In genomic region chr10:63465293-63466167, GRCh38 we compare ENCODE assay signal across 1 cellular context.
TF ChIP-seq lines count a peak whose summit lies in the region.

TSS of gene JMJD1C (minus strand) at chr10:63465977. CDS start at chr10:63465662, 315 bp downstream.

TF ChIP-seq in HepG2, 621 proteins besides CTCF, POLR2A, EP300 and RAD21 (continued from another document and continues in another):
- TF ChIP-seq REST (IDR thresholded peaks at IDR 0.05; ENCODE audit: borderline replicate concordance in 1 of 2, low read depth in 1 of 2, low read length in 2 of 2) = no peak
- peak; percentile 81; the same call in 1 of the 2 replicates for TF ChIP-seq ZBED4 (CRISPR knock-in tag; IDR thresholded peaks at IDR 0.05; ENCODE audit: borderline replicate concordance)
- TF ChIP-seq ZNF788 (CRISPR knock-in tag; IDR thresholded peaks at IDR 0.05; ENCODE audit: borderline replicate concordance) = peak; percentile 38; the same call in 1 of the 2 replicates
- TF ChIP-seq FOXK2 (IDR thresholded peaks at IDR 0.05) = no peak
- no peak for TF ChIP-seq RFXAP (CRISPR knock-in tag; IDR thresholded peaks at IDR 0.05; ENCODE audit: borderline replicate concordance)
- peak; percentile 81 for TF ChIP-seq SAP130 (CRISPR knock-in tag; IDR thresholded peaks at IDR 0.05; ENCODE audit: low read depth)
- TF ChIP-seq, protein P1, sequence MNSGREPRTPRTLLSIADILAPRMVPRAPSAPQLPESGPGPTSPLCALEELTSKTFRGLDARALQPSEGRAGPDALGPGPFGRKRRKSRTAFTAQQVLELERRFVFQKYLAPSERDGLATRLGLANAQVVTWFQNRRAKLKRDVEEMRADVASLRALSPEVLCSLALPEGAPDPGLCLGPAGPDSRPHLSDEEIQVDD (CRISPR knock-in tag; IDR thresholded peaks at IDR 0.05; ENCODE audit: borderline replicate concordance) = peak; percentile 88; the same call in 1 of the 2 replicates
- TF ChIP-seq PCBP2 (optimal IDR thresholded peaks at IDR 0.05; ENCODE audit: low read depth, low read length, poor library complexity, severe bottlenecking) = no peak
- TF ChIP-seq BCLAF1 (IDR thresholded peaks at IDR 0.05) = no peak
- TF ChIP-seq PRPF4 (IDR thresholded peaks at IDR 0.05; ENCODE audit: low read depth, low read length, poor library complexity, severe bottlenecking) = no peak
- TF ChIP-seq, protein P2, sequence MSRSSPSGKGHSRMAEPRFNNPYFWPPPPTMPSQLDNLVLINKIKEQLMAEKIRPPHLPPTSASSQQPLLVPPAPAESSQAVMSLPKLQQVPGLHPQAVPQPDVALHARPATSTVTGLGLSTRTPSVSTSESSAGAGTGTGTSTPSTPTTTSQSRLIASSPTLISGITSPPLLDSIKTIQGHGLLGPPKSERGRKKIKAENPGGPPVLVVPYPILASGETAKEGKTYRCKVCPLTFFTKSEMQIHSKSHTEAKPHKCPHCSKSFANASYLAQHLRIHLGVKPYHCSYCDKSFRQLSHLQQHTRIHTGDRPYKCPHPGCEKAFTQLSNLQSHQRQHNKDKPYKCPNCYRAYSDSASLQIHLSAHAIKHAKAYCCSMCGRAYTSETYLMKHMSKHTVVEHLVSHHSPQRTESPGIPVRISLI (CRISPR knock-in tag; IDR thresholded peaks at IDR 0.05; ENCODE audit: borderline replicate concordance) = peak; percentile 46
- TF ChIP-seq, protein P3, sequence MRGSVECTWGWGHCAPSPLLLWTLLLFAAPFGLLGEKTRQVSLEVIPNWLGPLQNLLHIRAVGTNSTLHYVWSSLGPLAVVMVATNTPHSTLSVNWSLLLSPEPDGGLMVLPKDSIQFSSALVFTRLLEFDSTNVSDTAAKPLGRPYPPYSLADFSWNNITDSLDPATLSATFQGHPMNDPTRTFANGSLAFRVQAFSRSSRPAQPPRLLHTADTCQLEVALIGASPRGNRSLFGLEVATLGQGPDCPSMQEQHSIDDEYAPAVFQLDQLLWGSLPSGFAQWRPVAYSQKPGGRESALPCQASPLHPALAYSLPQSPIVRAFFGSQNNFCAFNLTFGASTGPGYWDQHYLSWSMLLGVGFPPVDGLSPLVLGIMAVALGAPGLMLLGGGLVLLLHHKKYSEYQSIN (CRISPR knock-in tag; IDR thresholded peaks at IDR 0.05; ENCODE audit: borderline replicate concordance) = no peak
- TF ChIP-seq GMEB2 (CRISPR knock-in tag; IDR thresholded peaks at IDR 0.05; ENCODE audit: low read depth) = no peak
- peak; percentile 86; the same call in 1 of the 2 replicates for TF ChIP-seq ZSCAN31 (CRISPR knock-in tag; IDR thresholded peaks at IDR 0.05; ENCODE audit: low read depth)
- TF ChIP-seq, protein P4, sequence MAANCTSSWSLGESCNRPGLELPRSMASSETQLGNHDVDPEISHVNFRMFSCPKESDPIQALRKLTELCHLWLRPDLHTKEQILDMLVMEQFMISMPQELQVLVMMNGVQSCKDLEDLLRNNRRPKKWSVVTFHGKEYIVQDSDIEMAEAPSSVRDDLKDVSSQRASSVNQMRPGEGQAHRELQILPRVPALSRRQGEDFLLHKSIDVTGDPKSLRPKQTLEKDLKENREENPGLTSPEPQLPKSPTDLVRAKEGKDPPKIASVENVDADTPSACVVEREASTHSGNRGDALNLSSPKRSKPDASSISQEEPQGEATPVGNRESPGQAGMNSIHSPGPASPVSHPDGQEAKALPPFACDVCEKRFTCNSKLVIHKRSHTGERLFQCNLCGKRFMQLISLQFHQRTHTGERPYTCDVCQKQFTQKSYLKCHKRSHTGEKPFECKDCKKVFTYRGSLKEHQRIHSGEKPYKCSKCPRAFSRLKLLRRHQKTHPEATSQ (CRISPR knock-in tag; IDR thresholded peaks at IDR 0.05; ENCODE audit: borderline replicate concordance) = peak; percentile 38; the same call in 1 of the 2 replicates
- TF ChIP-seq, protein P5, sequence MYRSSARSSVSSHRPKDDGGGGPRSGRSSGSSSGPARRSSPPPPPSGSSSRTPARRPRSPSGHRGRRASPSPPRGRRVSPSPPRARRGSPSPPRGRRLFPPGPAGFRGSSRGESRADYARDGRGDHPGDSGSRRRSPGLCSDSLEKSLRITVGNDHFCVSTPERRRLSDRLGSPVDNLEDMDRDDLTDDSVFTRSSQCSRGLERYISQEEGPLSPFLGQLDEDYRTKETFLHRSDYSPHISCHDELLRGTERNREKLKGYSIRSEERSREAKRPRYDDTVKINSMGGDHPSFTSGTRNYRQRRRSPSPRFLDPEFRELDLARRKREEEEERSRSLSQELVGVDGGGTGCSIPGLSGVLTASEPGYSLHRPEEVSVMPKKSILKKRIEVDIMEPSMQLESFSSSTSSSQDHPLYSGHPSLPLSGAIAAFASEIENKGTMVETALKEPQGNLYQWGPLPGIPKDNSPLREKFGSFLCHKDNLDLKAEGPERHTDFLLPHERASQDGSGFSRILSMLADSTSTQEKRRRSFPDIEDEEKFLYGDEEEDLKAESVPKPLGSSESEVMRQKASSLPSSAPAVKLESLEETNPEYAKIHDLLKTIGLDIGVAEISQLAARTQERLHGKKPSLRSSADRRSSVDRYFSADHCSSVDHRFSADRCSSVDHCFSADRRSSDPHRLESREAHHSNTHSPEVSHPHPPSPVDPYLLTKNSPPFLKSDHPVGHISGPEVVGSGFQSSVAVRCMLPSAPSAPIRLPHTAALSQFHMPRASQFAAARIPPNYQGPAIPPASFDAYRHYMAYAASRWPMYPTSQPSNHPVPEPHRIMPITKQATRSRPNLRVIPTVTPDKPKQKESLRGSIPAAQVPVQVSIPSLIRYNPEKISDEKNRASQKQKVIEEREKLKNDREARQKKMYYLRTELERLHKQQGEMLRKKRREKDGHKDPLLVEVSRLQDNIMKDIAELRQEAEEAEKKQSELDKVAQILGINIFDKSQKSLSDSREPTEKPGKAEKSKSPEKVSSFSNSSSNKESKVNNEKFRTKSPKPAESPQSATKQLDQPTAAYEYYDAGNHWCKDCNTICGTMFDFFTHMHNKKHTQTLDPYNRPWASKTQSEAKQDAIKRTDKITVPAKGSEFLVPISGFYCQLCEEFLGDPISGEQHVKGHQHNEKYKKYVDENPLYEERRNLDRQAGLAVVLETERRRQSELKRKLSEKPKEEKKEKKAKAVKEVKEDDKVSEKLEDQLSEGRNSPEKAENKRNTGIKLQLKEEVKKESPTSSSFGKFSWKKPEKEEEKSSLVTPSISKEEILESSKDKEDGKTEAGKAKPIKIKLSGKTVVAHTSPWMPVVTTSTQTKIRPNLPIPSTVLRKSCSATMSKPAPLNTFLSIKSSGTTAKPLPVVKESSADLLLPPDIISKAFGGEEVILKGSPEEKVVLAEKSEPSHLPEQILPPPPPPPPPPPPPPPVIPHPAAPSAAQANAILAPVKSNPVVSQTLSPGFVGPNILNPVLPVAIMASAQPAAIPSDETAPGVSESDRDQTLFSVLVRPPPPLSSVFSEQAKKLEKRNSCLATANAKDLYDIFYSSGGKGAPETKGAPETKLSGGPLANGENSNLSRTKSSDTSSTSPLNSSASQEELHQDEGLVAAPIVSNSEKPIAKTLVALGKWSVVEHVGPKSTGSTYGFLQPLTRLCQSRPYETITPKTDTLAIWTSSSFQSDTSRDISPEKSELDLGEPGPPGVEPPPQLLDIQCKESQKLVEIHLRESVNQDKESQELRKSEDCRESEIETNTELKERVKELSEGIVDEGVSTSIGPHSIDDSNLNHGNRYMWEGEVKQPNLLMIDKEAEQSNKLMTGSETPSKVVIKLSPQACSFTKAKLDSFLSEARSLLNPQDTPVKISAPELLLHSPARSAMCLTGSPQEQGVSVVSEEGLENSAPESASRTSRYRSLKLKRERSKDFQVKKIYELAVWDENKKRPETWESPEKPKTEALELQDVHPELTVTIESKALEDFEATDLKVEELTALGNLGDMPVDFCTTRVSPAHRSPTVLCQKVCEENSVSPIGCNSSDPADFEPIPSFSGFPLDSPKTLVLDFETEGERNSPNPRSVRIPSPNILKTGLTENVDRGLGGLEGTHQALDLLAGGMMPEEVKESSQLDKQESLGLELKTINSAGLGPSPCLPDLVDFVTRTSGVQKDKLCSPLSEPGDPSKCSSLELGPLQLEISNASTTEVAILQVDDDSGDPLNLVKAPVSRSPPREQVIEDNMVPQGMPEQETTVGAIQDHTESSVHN (CRISPR knock-in tag; IDR thresholded peaks at IDR 0.05) = no peak
- TF ChIP-seq, protein P6, sequence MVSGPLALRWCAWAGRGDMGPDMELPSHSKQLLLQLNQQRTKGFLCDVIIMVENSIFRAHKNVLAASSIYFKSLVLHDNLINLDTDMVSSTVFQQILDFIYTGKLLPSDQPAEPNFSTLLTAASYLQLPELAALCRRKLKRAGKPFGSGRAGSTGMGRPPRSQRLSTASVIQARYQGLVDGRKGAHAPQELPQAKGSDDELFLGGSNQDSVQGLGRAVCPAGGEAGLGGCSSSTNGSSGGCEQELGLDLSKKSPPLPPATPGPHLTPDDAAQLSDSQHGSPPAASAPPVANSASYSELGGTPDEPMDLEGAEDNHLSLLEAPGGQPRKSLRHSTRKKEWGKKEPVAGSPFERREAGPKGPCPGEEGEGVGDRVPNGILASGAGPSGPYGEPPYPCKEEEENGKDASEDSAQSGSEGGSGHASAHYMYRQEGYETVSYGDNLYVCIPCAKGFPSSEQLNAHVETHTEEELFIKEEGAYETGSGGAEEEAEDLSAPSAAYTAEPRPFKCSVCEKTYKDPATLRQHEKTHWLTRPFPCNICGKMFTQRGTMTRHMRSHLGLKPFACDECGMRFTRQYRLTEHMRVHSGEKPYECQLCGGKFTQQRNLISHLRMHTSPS (CRISPR knock-in tag; IDR thresholded peaks at IDR 0.05; ENCODE audit: low read depth) = peak; percentile 66
- TF ChIP-seq HOXA9 (CRISPR knock-in tag; IDR thresholded peaks at IDR 0.05; ENCODE audit: borderline replicate concordance) = peak; percentile 24; the same call in 1 of the 2 replicates
- no peak for TF ChIP-seq TOE1 (CRISPR knock-in tag; IDR thresholded peaks at IDR 0.05)
